Comparison of ENCODE assay signal across 9 cellular contexts in the genomic region with DNA sequence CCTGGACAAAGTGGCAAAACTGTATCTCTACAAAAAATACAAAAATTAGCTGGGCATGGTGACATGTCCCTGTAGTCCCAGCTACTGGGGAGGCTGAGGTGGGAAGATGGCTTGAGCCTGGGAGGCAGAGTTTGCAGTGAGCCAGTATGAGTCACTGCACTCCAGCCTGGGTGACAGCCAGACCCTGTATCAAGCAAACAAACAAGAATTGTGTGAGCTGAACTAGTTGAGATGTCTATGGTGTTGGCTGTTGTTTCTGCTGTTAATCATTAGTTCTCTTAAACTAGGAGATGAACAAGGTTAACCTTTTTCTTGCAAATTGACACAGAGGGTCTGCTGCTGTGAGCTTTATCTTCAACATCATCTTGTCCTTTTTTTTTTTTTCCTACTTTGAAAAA. TPM values are rescaled to one million over a fixed set of nuclear protein-coding genes. Genes with fewer than 3 reads are reported as not detected.
A peak's percentile ranks its signal among the peaks of the same experiment; 100 is the strongest.
DNase-seq lines count a peak whose midpoint lies in the region; ATAC-seq lines count a peak whose summit lies in the region.
"Had no signal": no experiment of that assay in that cellular context is flagged by ENCODE, and none has a peak within 500 bp of the region (broad histone marks: within the 10 kb centered on the region; RNA-seq: fewer than 3 reads in every experiment).

No MANE protein-coding gene starts in this region.

- H3K4me3 Mint-ChIP-seq in CD4-positive, CD25-positive, alpha-beta regulatory T cell, result peak overlapping the region in 3 of 4 donors; percentile 39 to 69 (median 60)
- peak overlapping the region; percentile 3 for H3K4me3 Mint-ChIP-seq in activated naive CD8-positive, alpha-beta T cell

- intact Hi-C loops in left colon (cut with DNase I, micrococcal nuclease), result no loop called here

- H3K27me3 ChIP-seq in CD4-positive, CD25-positive, alpha-beta regulatory T cell (ENCODE audit: control insufficient read depth, insufficient read depth, low read length), result no peaks in the 10 kb centered on the region
- H3K27me3 ChIP-seq: ovary had no signal

- peaks cover 0 to 8% (median 2%) of the 10 kb centered on the region in 7 donors for H3K9me3 Mint-ChIP-seq in CD4-positive, CD25-positive, alpha-beta regulatory T cell
- H3K9me3 Mint-ChIP-seq in activated naive CD8-positive, alpha-beta T cell (ENCODE audit: low read depth), result peaks cover 6% of the 10 kb centered on the region

- peak; percentile 76 to 79 for ATAC-seq in CD4-positive, CD25-positive, alpha-beta regulatory T cell (ENCODE audit: low read depth in 2 of 2)
- ATAC-seq in HG03196 (IDR thresholded peaks at IDR 0.05; ENCODE audit: unreplicated experiment) (peak; percentile 44), left colon (peak; percentile 64), HG03520 (IDR thresholded peaks at IDR 0.05; ENCODE audit: unreplicated experiment) (no peak), HG02763 (IDR thresholded peaks at IDR 0.05; ENCODE audit: unreplicated experiment) (no peak)

- peaks cover 43 to 95% (median 68%) of the 10 kb centered on the region in 4 donors for H3K4me1 Mint-ChIP-seq in CD4-positive, CD25-positive, alpha-beta regulatory T cell
- peaks cover 84% of the 10 kb centered on the region for H3K4me1 Mint-ChIP-seq in activated naive CD8-positive, alpha-beta T cell (ENCODE audit: low read depth)

- H3K36me3 ChIP-seq in CD4-positive, CD25-positive, alpha-beta regulatory T cell (ENCODE audit: control insufficient read depth, insufficient read depth, low read length), result peaks cover 35% of the 10 kb centered on the region
- H3K36me3 ChIP-seq: ovary had no signal

- no peak for DNase-seq in CD4-positive, CD25-positive, alpha-beta regulatory T cell
- DNase-seq in left colon, result peak; percentile 60 to 83
- DNase-seq in putamen (ENCODE audit: low spot score), result no peak
- DNase-seq in NCI-H1930 (lab: John Stamatoyannopoulos, UW), result no peak

- peak overlapping the region; percentile 38 for H3K27ac ChIP-seq in CD4-positive, CD25-positive, alpha-beta regulatory T cell (ENCODE audit: insufficient read depth, low read length, poor library complexity, severe bottlenecking)
- H3K27ac ChIP-seq: ovary had no signal

- no peaks in the 10 kb centered on the region for H3K27me3 Mint-ChIP-seq in CD4-positive, CD25-positive, alpha-beta regulatory T cell
- no peaks in the 10 kb centered on the region for H3K27me3 Mint-ChIP-seq in activated naive CD8-positive, alpha-beta T cell

- peak overlapping the region in 2 of 3 donors; percentile 30 to 87 for H3K27ac Mint-ChIP-seq in CD4-positive, CD25-positive, alpha-beta regulatory T cell
- peak overlapping the region; percentile 74 for H3K27ac Mint-ChIP-seq in activated naive CD8-positive, alpha-beta T cell

- H3K9me3 ChIP-seq in CD4-positive, CD25-positive, alpha-beta regulatory T cell (ENCODE audit: control insufficient read depth in 2 of 2, low read length in 2 of 2), result no peaks in the 10 kb centered on the region
- H3K9me3 ChIP-seq: ovary had no signal

- H3K4me1 ChIP-seq in CD4-positive, CD25-positive, alpha-beta regulatory T cell (ENCODE audit: control insufficient read depth, insufficient read depth, low read length, poor library complexity, severe bottlenecking), result peaks cover 70% of the 10 kb centered on the region

- peaks cover 53% of the 10 kb centered on the region for H3K36me3 Mint-ChIP-seq in CD4-positive, CD25-positive, alpha-beta regulatory T cell
- H3K36me3 Mint-ChIP-seq in activated naive CD8-positive, alpha-beta T cell, result peaks cover 24% of the 10 kb centered on the region

- no peak overlapping the region for H3K4me3 ChIP-seq in CD4-positive, CD25-positive, alpha-beta regulatory T cell (ENCODE audit: low read depth, low read length)
- H3K4me3 ChIP-seq: ovary had no signal

RNA-seq across cellular contexts. Expression of a gene that starts 23.6 kb away (rescaled TPM):
- 158 TPM for total RNA-seq in CD4-positive, CD25-positive, alpha-beta regulatory T cell
- 10 to 100 TPM in 2 of 4 donors, 1 to 10 TPM in 2; 5.5 to 12.8 (median 8.0) TPM for polyA plus RNA-seq in CD4-positive, CD25-positive, alpha-beta regulatory T cell
- total RNA-seq in left colon, result 100 to 1,000 TPM in 1 of 2 donors, 10 to 100 TPM in 1; 88.4 to 104 TPM

Comparison
In these comparisons a context has a peak if more than half of its experiments do, and no peak if none do; other contexts are left out.
1. ATAC-seq: peak in CD4-positive, CD25-positive, alpha-beta regulatory T cell (2 of 2), HG03196 (single experiment) and left colon (single experiment); none in HG03520 (single experiment) and HG02763 (single experiment).
2. DNase-seq: peak in left colon (2 of 2); none in CD4-positive, CD25-positive, alpha-beta regulatory T cell (0 of 3), putamen (single experiment) and NCI-H1930 (0 of 2).